ENCODE assay signal across 10 cellular contexts in genomic region chr3:37814547-37814946, GRCh38. TPM values are rescaled to one million over a fixed set of nuclear protein-coding genes. Genes with fewer than 3 reads are reported as not detected.
A peak's percentile ranks its signal among the peaks of the same experiment; 100 is the strongest.
DNase-seq lines count a peak whose midpoint lies in the region; ATAC-seq, FAIRE-seq and TF ChIP-seq lines count a peak whose summit lies in the region.
"Had no signal": no experiment of that assay in that cellular context is flagged by ENCODE, and none has a peak within 500 bp of the region (broad histone marks: within the 10 kb centered on the region; RNA-seq: fewer than 3 reads in every experiment).

No MANE protein-coding gene starts in this region.

- WGBS in heart left ventricle, 4 donors, result 92 to 100% (median 94%) methylated on average over 2 of the region's 2 CpGs
- WGBS in right cardiac atrium, result 86% methylated on average over 2 of the region's 2 CpGs

- TF ChIP-seq POLR2A in heart left ventricle (IDR thresholded peaks at IDR 0.05) (no peak), endothelial cell of umbilical vein (IDR thresholded peaks at IDR 0.05; ENCODE audit: low read depth, low read length) (no peak)

- H3F3A ChIP-seq in OCI-LY1 (ENCODE audit: insufficient read depth, low read length), result no peaks in the 10 kb centered on the region

- H3K27me3 ChIP-seq in heart left ventricle (no peaks in the 10 kb centered on the region), right cardiac atrium (ENCODE audit: control insufficient read depth, insufficient read depth) (no peaks in the 10 kb centered on the region), OCI-LY1 (ENCODE audit: insufficient read depth, low read length) (peaks cover 3% of the 10 kb centered on the region; the same call in 1 of the 2 replicates), endothelial cell of umbilical vein (ENCODE audit: control insufficient read depth in 2 of 2, insufficient read depth in 2 of 2, low read length in 2 of 2) (no peaks in the 10 kb centered on the region)

- no peaks in the 10 kb centered on the region for H3K79me2 ChIP-seq in OCI-LY1 (ENCODE audit: insufficient read depth, low read length)
- no peaks in the 10 kb centered on the region for H3K79me2 ChIP-seq in endothelial cell of umbilical vein (ENCODE audit: control insufficient read depth, insufficient read depth, low read length)

- TF ChIP-seq CTCF in heart left ventricle (IDR thresholded peaks at IDR 0.05) (peak in 11 of 12 donors; percentile 14 to 53 (median 32)), OCI-LY1 (IDR thresholded peaks at IDR 0.05; ENCODE audit: low read length) (peak; percentile 46; the same call in 1 of the 2 replicates), endothelial cell of umbilical vein (IDR thresholded peaks at IDR 0.05; ENCODE audit: extremely low read depth in 1 of 2, insufficient read depth in 1 of 2, low read depth in 1 of 2, low read length in 2 of 2) (peak; percentile 5 to 11), type B pancreatic cell (conservative IDR thresholded peaks at IDR 0.05) (peak; percentile 71)

- no peaks in the 10 kb centered on the region for H3K9me3 Mint-ChIP-seq in type B pancreatic cell

- POLR2A ChIA-PET in endothelial cell of umbilical vein (lab: Charles Lee), result no interaction called here

- H4K20me1 ChIP-seq in OCI-LY1 (ENCODE audit: insufficient read depth, low read length) (no peaks in the 10 kb centered on the region), endothelial cell of umbilical vein (replicated peaks; ENCODE audit: control insufficient read depth, extremely low read depth, insufficient read depth, low read length) (no peaks in the 10 kb centered on the region)

- H3K9me2 ChIP-seq in OCI-LY1 (ENCODE audit: low read depth, low read length), result no peaks in the 10 kb centered on the region

- intact Hi-C loops in heart left ventricle (cut with DNase I) (no loop called here), right cardiac atrium (cut with DNase I) (no loop called here), endothelial cell of umbilical vein (cut with micrococcal nuclease) (no loop called here)

- ATAC-seq in heart left ventricle, result no peak
- no peak for ATAC-seq in right cardiac atrium
- no peak for ATAC-seq in HG02970 (IDR thresholded peaks at IDR 0.05; ENCODE audit: low FRiP score, unreplicated experiment)

- H3K4me3 ChIP-seq in heart left ventricle (no peak overlapping the region), right cardiac atrium (ENCODE audit: low read length) (no peak overlapping the region), OCI-LY1 (ENCODE audit: low read depth, low read length, poor library complexity, severe bottlenecking) (no peak overlapping the region), endothelial cell of umbilical vein (replicated peaks in 1 of 3; ENCODE audit: insufficient read depth in 1 of 3, low read depth in 1 of 3, low read length in 3 of 3) (no peak overlapping the region)

- DNase-seq in heart left ventricle (no peak), right cardiac atrium (no peak), endothelial cell of umbilical vein (ENCODE audit: low read depth, low spot score) (peak; percentile 9), type B pancreatic cell (ENCODE audit: extremely low spot score, unreplicated experiment) (no peak), occipital lobe (lab: John Stamatoyannopoulos, UW) (no peak)
- no peak for DNase-seq in activated CD4-positive, CD25-positive, alpha-beta regulatory T cell treated with anti-CD3 and anti-CD28 coated beads, Interleukin-2, amount 50 U/mL, for 72 hours
- DNase-seq: EL, NCI-H510A had no signal

- BruUV-seq in endothelial cell of umbilical vein (replicated peaks; lab: Mats Ljungman, UMichigan), result no TSS peak

- H3K4me2 ChIP-seq in OCI-LY1 (ENCODE audit: low read length), result no peak overlapping the region
- H3K4me2 ChIP-seq in endothelial cell of umbilical vein (ENCODE audit: insufficient read depth, low read length), result no peak overlapping the region

- H3K27ac Mint-ChIP-seq in type B pancreatic cell, result no peak overlapping the region

- dilution Hi-C loops in endothelial cell of umbilical vein (cut with MboI; ENCODE audit: extremely low pct_ligation_motif_present, low sequenced_read_pairs), result no loop called here

- H3K4me1 ChIP-seq in heart left ventricle (peaks cover 3 to 69% (median 46%) of the 10 kb centered on the region in 12 donors), right cardiac atrium (ENCODE audit: control insufficient read depth, insufficient read depth, low read length) (peaks cover 16% of the 10 kb centered on the region), OCI-LY1 (ENCODE audit: insufficient read depth, low read length, severe bottlenecking) (no peaks in the 10 kb centered on the region), endothelial cell of umbilical vein (ENCODE audit: control insufficient read depth, extremely low read depth, insufficient read depth, low read length) (no peaks in the 10 kb centered on the region)

- CTCF ChIA-PET in endothelial cell of umbilical vein (lab: Charles Lee), result interaction anchor here (0.6 to 1.0 kb wide), 3 partner anchors 11 to 506 kb away, joined by 3 read pairs; no protein-coding TSS in a partner anchor

- no peak overlapping the region for H2AFZ ChIP-seq in OCI-LY1 (ENCODE audit: low read length)
- H2AFZ ChIP-seq in endothelial cell of umbilical vein (ENCODE audit: low read depth, low read length), result no peak overlapping the region

- no peaks in the 10 kb centered on the region for H3K9me1 ChIP-seq in endothelial cell of umbilical vein (replicated peaks; ENCODE audit: control insufficient read depth, extremely low read depth, insufficient read depth, low read length)

- H3K27ac ChIP-seq in heart left ventricle (peak overlapping the region in 3 of 12 donors; percentile 9 to 78 (median 61)), right cardiac atrium (ENCODE audit: low read length) (no peak overlapping the region), OCI-LY1 (ENCODE audit: low read depth, low read length, poor library complexity, severe bottlenecking) (no peak overlapping the region), endothelial cell of umbilical vein (ENCODE audit: insufficient read depth, low read depth, low read length) (no peak overlapping the region)

- H3K27me3 Mint-ChIP-seq in type B pancreatic cell, result no peaks in the 10 kb centered on the region

- no peak overlapping the region for H3K4me3 Mint-ChIP-seq in type B pancreatic cell

- H3K9ac ChIP-seq in OCI-LY1 (ENCODE audit: low read length) (no peak overlapping the region), endothelial cell of umbilical vein (replicated peaks; ENCODE audit: extremely low read depth, insufficient read depth, low read length) (no peak overlapping the region)

- H3K9me3 ChIP-seq in heart left ventricle, result no peaks in the 10 kb centered on the region
- H3K9me3 ChIP-seq in right cardiac atrium (ENCODE audit: control insufficient read depth, low read length), result no peaks in the 10 kb centered on the region
- H3K9me3 ChIP-seq in OCI-LY1 (ENCODE audit: low read length), result no peaks in the 10 kb centered on the region
- no peaks in the 10 kb centered on the region for H3K9me3 ChIP-seq in endothelial cell of umbilical vein (replicated peaks; ENCODE audit: control insufficient read depth, insufficient read depth, low read length)

- H3K36me3 Mint-ChIP-seq in type B pancreatic cell, result peaks cover 34% of the 10 kb centered on the region

- no peak for FAIRE-seq in endothelial cell of umbilical vein (lab: Jason Lieb, UNC)

- peaks cover 10% of the 10 kb centered on the region for H3K4me1 Mint-ChIP-seq in type B pancreatic cell (ENCODE audit: unreplicated experiment)

- H3K36me3 ChIP-seq in heart left ventricle (peaks cover 0 to 43% (median 4%) of the 10 kb centered on the region in 9 donors), OCI-LY1 (ENCODE audit: insufficient read depth, low read length) (no peaks in the 10 kb centered on the region), endothelial cell of umbilical vein (ENCODE audit: control insufficient read depth in 2 of 2, extremely low read depth in 1 of 2, insufficient read depth in 2 of 2, low read length in 2 of 2) (no peaks in the 10 kb centered on the region)

TF ChIP-seq in endothelial cell of umbilical vein, 7 proteins besides CTCF, POLR2A, EP300 and RAD21:
- TF ChIP-seq JUN (IDR thresholded peaks at IDR 0.05; ENCODE audit: borderline replicate concordance, insufficient read depth, insufficient read length, low read depth), result no peak
- TF ChIP-seq POLR2AphosphoS5 (IDR thresholded peaks at IDR 0.05; ENCODE audit: insufficient read depth, low read depth, low read length), result no peak
- no peak for TF ChIP-seq MYC (IDR thresholded peaks at IDR 0.05; ENCODE audit: low read depth, low read length)
- no peak for TF ChIP-seq GATA2 (IDR thresholded peaks at IDR 0.05; ENCODE audit: insufficient read depth, insufficient read length, low read depth, low read length)
- no peak for TF ChIP-seq FOS (IDR thresholded peaks at IDR 0.05; ENCODE audit: borderline replicate concordance, insufficient read depth, low read length)
- TF ChIP-seq EZH2 (IDR thresholded peaks at IDR 0.05; ENCODE audit: borderline replicate concordance, low read depth, low read length, severe bottlenecking), result no peak
- TF ChIP-seq MAX (IDR thresholded peaks at IDR 0.05; ENCODE audit: insufficient read depth, insufficient read length), result no peak
TF ChIP-seq in endothelial cell of umbilical vein: peak in this region for 0.

RNA-seq across cellular contexts. Expression of gene CTDSPL, which starts 47.1 kb away (rescaled TPM):
- total RNA-seq in heart left ventricle (10 to 100 TPM; 26.3 to 54.6 (median 38.0) TPM), right cardiac atrium (10 to 100 TPM; 38.3 to 50.9 (median 41.0) TPM), endothelial cell of umbilical vein (27.6 and 43.2 TPM in 2 replicates), type B pancreatic cell (ENCODE audit: low replicate concordance) (72.7 and 98.4 TPM in 2 replicates), occipital lobe (13.1 TPM)
- polyA plus RNA-seq in heart left ventricle (1 to 10 TPM; 9.2 to 9.9 TPM), right cardiac atrium (13.6 TPM), endothelial cell of umbilical vein (28.3 and 30.1 TPM in 2 replicates)
- 23.3 and 28.3 TPM in 2 replicates for polyA plus RNA-seq in endothelial cell of umbilical vein (2011; cell fraction: cytosol; rRNA removed)
- polyA plus RNA-seq in endothelial cell of umbilical vein (2011; cell fraction: nucleus; rRNA removed), result 32.0 and 33.8 TPM in 2 replicates
- 18.5 and 20.3 TPM in 2 replicates for polyA plus RNA-seq in endothelial cell of umbilical vein (2012)
- 36.8 and 53.0 TPM in 2 replicates for polyA minus RNA-seq in endothelial cell of umbilical vein
- 15.8 TPM for polyA minus RNA-seq in endothelial cell of umbilical vein (2011; cell fraction: cytosol; rRNA and poly(A)+ RNA removed)
- 20.6 and 22.3 TPM in 2 replicates for polyA minus RNA-seq in endothelial cell of umbilical vein (2011; cell fraction: nucleus; rRNA and poly(A)+ RNA removed)

Comparison
In these comparisons a context has a peak if more than half of its experiments do, and no peak if none do; other contexts are left out.
1. CTCF ChIP-seq: peak in every context shown above with its lines; median percentile 71 in type B pancreatic cell; 46 in OCI-LY1; 32 in heart left ventricle; 8 in endothelial cell of umbilical vein.